In genomic region chr7:107874605-107875446, GRCh38 we compare ENCODE assay signal across 8 cellular contexts. TPM values are rescaled to one million over a fixed set of nuclear protein-coding genes. Genes with fewer than 3 reads are reported as not detected.
DNase-seq lines count a peak whose midpoint lies in the region; ATAC-seq and TF ChIP-seq lines count a peak whose summit lies in the region.

No MANE protein-coding gene starts in this region.

- H2BK15ac ChIP-seq in mesenchymal stem cell (ENCODE audit: low read depth, poor library complexity, severe bottlenecking), result no peak overlapping the region

- H3K23ac ChIP-seq in mesenchymal stem cell (ENCODE audit: low read length in 2 of 2), result no peak overlapping the region

- no peak overlapping the region for H3K9ac ChIP-seq in HCT116 (ENCODE audit: low read length)
- H3K9ac ChIP-seq in mesenchymal stem cell (ENCODE audit: low read length), result peak overlapping the region; percentile 40

- no peaks in the 10 kb centered on the region for H3K79me2 ChIP-seq in HCT116 (ENCODE audit: insufficient read depth, low read length)

- H3K9me2 ChIP-seq in HCT116 (ENCODE audit: insufficient read depth), result no peaks in the 10 kb centered on the region

- H2AFZ ChIP-seq in HCT116 (ENCODE audit: low read depth, low read length, poor library complexity, severe bottlenecking), result peak overlapping the region; percentile 17
- no peak overlapping the region for H2AFZ ChIP-seq in mesenchymal stem cell (ENCODE audit: low read depth, low read length)

- H3K27ac ChIP-seq in HCT116 (ENCODE audit: low read depth, low read length) (no peak overlapping the region), mesenchymal stem cell (ENCODE audit: low read length, poor library complexity, severe bottlenecking) (no peak overlapping the region), vagina (no peak overlapping the region)

- POLR2A ChIA-PET in HCT116 (lab: Charles Lee), result interaction anchor here (0.5 to 1.0 kb wide), 2 partner anchors 132 to 383 kb away, joined by 3 to 5 read pairs; no protein-coding TSS in a partner anchor

- H4K8ac ChIP-seq in mesenchymal stem cell (ENCODE audit: low read length), result no peak overlapping the region

- no peak overlapping the region for H3K18ac ChIP-seq in mesenchymal stem cell (ENCODE audit: low read depth in 1 of 2, low read length in 2 of 2)

- no peaks in the 10 kb centered on the region for H4K20me1 ChIP-seq in HCT116 (ENCODE audit: insufficient read depth)

- H3K4me3 ChIP-seq in HCT116 (replicated peaks in 1 of 2; ENCODE audit: low read depth in 1 of 2, low read length in 2 of 2), result no peak overlapping the region
- H3K4me3 ChIP-seq in mesenchymal stem cell (ENCODE audit: insufficient read depth in 1 of 2, low read depth in 1 of 2, low read length in 2 of 2), result no peak overlapping the region
- H3K4me3 ChIP-seq in vagina, result no peak overlapping the region

- TF ChIP-seq RAD21 in HCT116 (IDR thresholded peaks at IDR 0.05; ENCODE audit: low read depth), result peak; percentile 80

- TF ChIP-seq CTCF in HCT116 (IDR thresholded peaks at IDR 0.05 in 2 of 3, conservative IDR thresholded peaks at IDR 0.05 in 1 of 3; ENCODE audit: borderline replicate concordance in 1 of 3, insufficient read depth in 1 of 3, low read depth in 2 of 3, low read length in 2 of 3) (peak; percentile 68 to 76 (median 70); a peak in 5 of 6 replicates), vagina (IDR thresholded peaks at IDR 0.05) (peak; percentile 28 to 66 (median 61))

- ATAC-seq in HCT116, result peak; percentile 87

- RAD21 ChIA-PET in HCT116 (lab: Charles Lee; ENCODE audit: low non-redundant PET in 1 of 2, low total read pairs in 2 of 2, uncharacterized antibody in 2 of 2, unreplicated experiment in 2 of 2), result interaction anchor here (0.7 to 0.8 kb wide), 4 partner anchors 132 to 412 kb away, joined by 3 to 8 read pairs (median 4); partner anchors contain the start of gene CBLL1 (in 1 of the 2)

- H3K4ac ChIP-seq in mesenchymal stem cell (ENCODE audit: low read depth in 1 of 2, low read length in 2 of 2), result no peak overlapping the region

- H4K91ac ChIP-seq in mesenchymal stem cell (ENCODE audit: low read length), result no peak overlapping the region

- H3K14ac ChIP-seq in mesenchymal stem cell (ENCODE audit: low read length in 2 of 2), result no peak overlapping the region

- H3K4me1 ChIP-seq in HCT116 (ENCODE audit: control insufficient read depth in 1 of 2, insufficient read depth in 2 of 2, low read length in 2 of 2) (peaks cover 3 to 8% of the 10 kb centered on the region in 2 experiments; a peak in 3 of 4 replicates), mesenchymal stem cell (ENCODE audit: control insufficient read depth, insufficient read depth, low read depth, low read length) (no peaks in the 10 kb centered on the region), vagina (peaks cover 7% of the 10 kb centered on the region)

- intact Hi-C loops in HCT116 (cut with micrococcal nuclease), result loop anchor here (1.0 to 10.0 kb wide), 6 partner anchors 132 to 1083 kb away; partner anchors contain the start of gene BCAP29
- intact Hi-C loops in vagina (cut with DNase I), result no loop called here

- H2BK12ac ChIP-seq in mesenchymal stem cell (ENCODE audit: low read length in 2 of 2), result no peak overlapping the region

- BruUV-seq in HCT116 (replicated peaks; lab: Mats Ljungman, UMichigan), result no TSS peak

- H2BK120ac ChIP-seq in mesenchymal stem cell (ENCODE audit: low read depth, low read length), result no peak overlapping the region

- 67% methylated on average over 2 of the region's 6 CpGs for WGBS in mesenchymal stem cell

- DNase-seq in activated gamma-delta T cell treated with Interleukin-2 at 50 U/mL for 16 hours (peak; percentile 38), activated gamma-delta T cell (lab: John Stamatoyannopoulos, UW) (no peak), HCT116 (ENCODE audit: low read depth, low spot score) (peak; percentile 48), NCI-H1694 (lab: John Stamatoyannopoulos, UW) (peak; percentile 85), T-helper 1 cell (peak in 3 of 5 donors; percentile 14 to 63 (median 24)), mesenchymal stem cell (peak; percentile 70), vagina (ENCODE audit: extremely low spot score in 2 of 2) (no peak)
- DNase-seq in effector CD4-positive, alpha-beta T cell, result peak; percentile 18

- no peak overlapping the region for H2BK5ac ChIP-seq in mesenchymal stem cell (ENCODE audit: low read depth, low read length, poor library complexity, severe bottlenecking)

- H3K4me2 ChIP-seq in HCT116 (ENCODE audit: low read length) (no peak overlapping the region), mesenchymal stem cell (ENCODE audit: low read length, poor library complexity, severe bottlenecking) (no peak overlapping the region)

- no peak for TF ChIP-seq POLR2A in HCT116 (IDR thresholded peaks at IDR 0.05; ENCODE audit: borderline replicate concordance, extremely low read depth, insufficient read depth, insufficient read length)
- no peak for TF ChIP-seq POLR2A in vagina (IDR thresholded peaks at IDR 0.05)

- H3K79me1 ChIP-seq in mesenchymal stem cell (replicated peaks; ENCODE audit: low read length, poor library complexity, severe bottlenecking), result no peaks in the 10 kb centered on the region

- no peaks in the 10 kb centered on the region for H3K36me3 ChIP-seq in HCT116 (ENCODE audit: control insufficient read depth in 1 of 2, insufficient read depth in 2 of 2, low read length in 2 of 2)
- no peaks in the 10 kb centered on the region for H3K36me3 ChIP-seq in mesenchymal stem cell (ENCODE audit: control insufficient read depth in 1 of 2, insufficient read depth in 2 of 2, low read depth in 1 of 2, low read length in 2 of 2)
- H3K36me3 ChIP-seq in vagina, result no peaks in the 10 kb centered on the region

- H3K9me3 ChIP-seq in HCT116 (ENCODE audit: control insufficient read depth in 1 of 2, insufficient read depth in 1 of 2, low read depth in 1 of 2, low read length in 2 of 2), result no peaks in the 10 kb centered on the region
- H3K9me3 ChIP-seq in mesenchymal stem cell (ENCODE audit: control insufficient read depth, low read length), result no peaks in the 10 kb centered on the region
- H3K9me3 ChIP-seq in vagina, result no peaks in the 10 kb centered on the region

- no peaks in the 10 kb centered on the region for H3K27me3 ChIP-seq in HCT116 (ENCODE audit: insufficient read depth, low read length)
- H3K27me3 ChIP-seq in mesenchymal stem cell (ENCODE audit: control insufficient read depth in 1 of 2, insufficient read depth in 1 of 2, low read length in 2 of 2), result peaks cover 14 to 16% of the 10 kb centered on the region in 2 experiments
- H3K27me3 ChIP-seq in vagina, result no peaks in the 10 kb centered on the region

- H2AK5ac ChIP-seq in mesenchymal stem cell (ENCODE audit: low read length, severe bottlenecking), result no peak overlapping the region

- CTCF ChIA-PET in HCT116 (lab: Charles Lee), result interaction anchor here (0.5 to 1.9 kb wide), 22 partner anchors 10 to 928 kb away, joined by 3 to 48 read pairs (median 4); partner anchors contain the start of genes CBLL1 and DLD

TF ChIP-seq in HCT116, 20 proteins besides CTCF, POLR2A, EP300 and RAD21:
- no peak for TF ChIP-seq TCF7L2 (IDR thresholded peaks at IDR 0.05; ENCODE audit: borderline replicate concordance, extremely low read depth, insufficient read depth, insufficient read length)

RNA-seq across cellular contexts. Expression of gene DLD, which starts 16.2 kb away (rescaled TPM):
- total RNA-seq in HCT116 (2021; ENCODE audit: unreplicated experiment) (104 TPM), vagina (67.8 TPM)
- polyA plus RNA-seq in HCT116 (2012), result 52.6 and 69.5 TPM in 2 replicates
- polyA plus RNA-seq in mesenchymal stem cell (2013, experiment 1 of 2), result 90.9 TPM
- polyA plus RNA-seq in mesenchymal stem cell (2013, experiment 2 of 2), result 91.1 TPM

Comparison
In these comparisons a context has a peak if more than half of its experiments do, and no peak if none do; other contexts are left out.
1. DNase-seq: peak in activated gamma-delta T cell treated with Interleukin-2 at 50 U/mL for 16 hours (single experiment), HCT116 (single experiment), NCI-H1694 (single experiment), T-helper 1 cell (3 of 5), effector CD4-positive, alpha-beta T cell (single experiment) and mesenchymal stem cell (single experiment); none in activated gamma-delta T cell (single experiment) and vagina (0 of 2).